ENCODE assay signal across 1 cellular context in the genomic region with DNA sequence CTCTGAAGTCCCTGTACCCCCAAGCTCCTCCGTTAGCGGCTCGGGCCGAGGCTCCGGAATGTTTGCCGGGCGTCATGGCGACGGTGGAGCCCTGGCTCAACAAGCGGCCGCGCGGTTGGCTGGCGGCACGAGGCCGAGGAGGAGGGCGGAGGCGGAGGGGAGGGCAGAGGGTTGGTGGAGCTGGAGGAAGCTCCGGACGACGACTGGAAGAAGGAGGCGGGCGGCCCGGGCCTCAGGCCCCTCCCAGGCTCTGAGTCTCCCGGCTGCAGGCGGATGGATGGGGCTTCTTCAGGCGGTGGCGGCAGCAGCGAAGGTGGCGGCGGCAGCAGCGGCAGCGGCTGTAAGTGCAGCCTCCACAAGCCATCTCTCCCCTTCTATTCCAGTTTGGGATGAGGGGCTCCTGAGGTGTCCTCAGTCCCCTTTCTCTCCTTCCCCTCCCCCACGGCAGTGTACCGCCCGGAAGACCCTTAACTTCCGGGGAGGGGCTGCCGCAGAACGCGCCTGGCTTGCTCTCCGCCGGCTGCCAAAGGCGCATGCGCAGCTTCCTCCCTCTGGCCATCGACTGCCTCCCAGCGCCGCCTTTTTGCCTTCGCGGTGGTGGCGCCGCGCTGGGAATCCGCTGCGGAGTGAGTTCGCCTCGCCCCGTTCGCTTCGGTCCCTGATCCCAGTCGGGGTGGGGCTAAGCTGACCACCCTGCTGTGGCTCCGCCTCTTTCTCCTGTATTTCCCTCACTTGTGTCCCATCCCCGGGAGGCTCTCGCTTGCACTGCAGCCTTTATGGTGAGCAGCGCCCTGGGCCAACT.
A peak's percentile ranks its signal among the peaks of the same experiment; 100 is the strongest.
TF ChIP-seq lines count a peak whose summit lies in the region.

A gene with protein sequence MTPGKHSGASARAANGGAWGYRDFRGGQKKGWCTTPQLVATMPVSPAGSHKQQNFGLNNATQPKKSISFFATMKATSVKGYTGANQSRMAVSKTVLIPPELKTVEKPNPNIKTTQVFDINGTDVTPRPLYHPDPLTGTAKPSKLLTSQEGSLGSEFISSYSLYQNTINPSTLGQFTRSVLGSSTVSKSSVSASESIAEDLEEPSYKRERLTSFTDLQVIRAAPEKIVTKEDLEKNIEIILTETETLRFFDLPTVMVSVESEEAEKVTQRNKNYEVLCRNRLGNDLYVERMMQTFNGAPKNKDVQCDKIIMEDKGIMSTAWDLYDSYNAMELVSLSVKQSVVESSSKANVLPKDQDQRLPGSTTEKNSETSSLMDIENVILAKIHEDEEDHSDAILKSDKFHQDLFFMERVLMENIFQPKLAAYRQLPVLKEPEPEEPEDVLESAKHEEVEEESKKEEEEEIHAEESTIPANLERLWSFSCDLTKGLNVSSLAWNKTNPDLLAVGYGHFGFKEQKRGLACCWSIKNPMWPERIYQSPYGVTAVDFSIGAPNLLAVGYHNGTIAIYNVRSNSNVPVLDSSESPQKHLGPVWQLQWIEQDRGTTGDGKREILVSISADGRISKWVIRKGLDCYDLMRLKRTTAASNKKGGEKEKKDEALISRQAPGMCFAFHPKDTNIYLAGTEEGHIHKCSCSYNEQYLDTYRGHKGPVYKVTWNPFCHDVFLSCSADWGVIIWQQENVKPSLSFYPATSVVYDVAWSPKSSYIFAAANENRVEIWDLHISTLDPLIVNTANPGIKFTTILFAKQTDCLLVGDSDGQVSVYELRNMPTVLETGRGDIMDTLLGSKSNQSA (minus strand): TSS at position 101 of the 802 bp plus-strand sequence. CDS start 25 bp downstream, at position 76.
MIER1 (plus strand) TSS at position 235 of the 802 bp plus-strand sequence; CDS start at position 274, 39 bp downstream.

TF ChIP-seq in HepG2, 621 proteins besides CTCF, POLR2A, EP300 and RAD21 (continued from another document and continues in another):
- no peak for TF ChIP-seq ZNF142 (CRISPR knock-in tag; IDR thresholded peaks at IDR 0.05)
- TF ChIP-seq SP5 (CRISPR knock-in tag; IDR thresholded peaks at IDR 0.05; ENCODE audit: borderline replicate concordance, low read depth): 0 out of 2 replicates have a peak, but pooled peaks have one; percentile 56
- TF ChIP-seq POGZ (CRISPR knock-in tag; IDR thresholded peaks at IDR 0.05): peak; percentile 64
- no peak for TF ChIP-seq SOX6 (IDR thresholded peaks at IDR 0.05)
- TF ChIP-seq SOX6 (CRISPR knock-in tag; IDR thresholded peaks at IDR 0.05): peak; percentile 66; the same call in 1 of the 2 replicates
- TF ChIP-seq IRF2 (CRISPR knock-in tag; IDR thresholded peaks at IDR 0.05): peak; percentile 88
- peak; percentile 47; the same call in 1 of the 2 replicates for TF ChIP-seq ZNF746 (CRISPR knock-in tag; IDR thresholded peaks at IDR 0.05)
- peak; percentile 54 for TF ChIP-seq YEATS4 (CRISPR knock-in tag; IDR thresholded peaks at IDR 0.05; ENCODE audit: borderline replicate concordance)
- TF ChIP-seq, protein P1, sequence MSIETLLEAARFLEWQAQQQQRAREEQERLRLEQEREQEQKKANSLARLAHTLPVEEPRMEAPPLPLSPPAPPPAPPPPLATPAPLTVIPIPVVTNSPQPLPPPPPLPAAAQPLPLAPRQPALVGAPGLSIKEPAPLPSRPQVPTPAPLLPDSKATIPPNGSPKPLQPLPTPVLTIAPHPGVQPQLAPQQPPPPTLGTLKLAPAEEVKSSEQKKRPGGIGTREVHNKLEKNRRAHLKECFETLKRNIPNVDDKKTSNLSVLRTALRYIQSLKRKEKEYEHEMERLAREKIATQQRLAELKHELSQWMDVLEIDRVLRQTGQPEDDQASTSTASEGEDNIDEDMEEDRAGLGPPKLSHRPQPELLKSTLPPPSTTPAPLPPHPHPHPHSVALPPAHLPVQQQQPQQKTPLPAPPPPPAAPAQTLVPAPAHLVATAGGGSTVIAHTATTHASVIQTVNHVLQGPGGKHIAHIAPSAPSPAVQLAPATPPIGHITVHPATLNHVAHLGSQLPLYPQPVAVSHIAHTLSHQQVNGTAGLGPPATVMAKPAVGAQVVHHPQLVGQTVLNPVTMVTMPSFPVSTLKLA (IDR thresholded peaks at IDR 0.05): peak; percentile 48; the same call in 1 of the 2 replicates
- no peak for TF ChIP-seq HDAC6 (IDR thresholded peaks at IDR 0.05; ENCODE audit: low read depth, low read length)
- peak; percentile 69; the same call in 1 of the 2 replicates for TF ChIP-seq HBP1 (CRISPR knock-in tag; IDR thresholded peaks at IDR 0.05; ENCODE audit: low read depth)
- TF ChIP-seq SALL2 (CRISPR knock-in tag; IDR thresholded peaks at IDR 0.05): 0 out of 2 replicates have a peak, but pooled peaks have one; percentile 25
- TF ChIP-seq HMGXB3 (CRISPR knock-in tag; IDR thresholded peaks at IDR 0.05; ENCODE audit: borderline replicate concordance): peak; percentile 100
- no peak; the same call in 1 of the 2 replicates for TF ChIP-seq ZSCAN21 (CRISPR knock-in tag; IDR thresholded peaks at IDR 0.05; ENCODE audit: borderline replicate concordance)
- 0 out of 2 replicates have a peak, but pooled peaks have one; percentile 34 for TF ChIP-seq NCOA1 (CRISPR knock-in tag; IDR thresholded peaks at IDR 0.05)
- TF ChIP-seq ZNF850 (CRISPR knock-in tag; conservative IDR thresholded peaks at IDR 0.05): no peak
- TF ChIP-seq ZNF558 (CRISPR knock-in tag; IDR thresholded peaks at IDR 0.05; ENCODE audit: borderline replicate concordance): peak; percentile 81; the same call in 1 of the 2 replicates
- peak; percentile 37 for TF ChIP-seq HNRNPK (IDR thresholded peaks at IDR 0.05; ENCODE audit: low read depth, low read length, poor library complexity, severe bottlenecking)
- TF ChIP-seq NFKB2 (CRISPR knock-in tag; IDR thresholded peaks at IDR 0.05; ENCODE audit: borderline replicate concordance): no peak; the same call in 1 of the 2 replicates
- 0 out of 2 replicates have a peak, but pooled peaks have one; percentile 37 for TF ChIP-seq ZNF878 (CRISPR knock-in tag; IDR thresholded peaks at IDR 0.05)
- no peak for TF ChIP-seq MAFF (IDR thresholded peaks at IDR 0.05; ENCODE audit: low read depth, low read length)
- TF ChIP-seq CAMTA2 (CRISPR knock-in tag; IDR thresholded peaks at IDR 0.05; ENCODE audit: borderline replicate concordance): no peak
- TF ChIP-seq TAF1 (CRISPR knock-in tag; IDR thresholded peaks at IDR 0.05): peak; percentile 85
- TF ChIP-seq, protein P2, sequence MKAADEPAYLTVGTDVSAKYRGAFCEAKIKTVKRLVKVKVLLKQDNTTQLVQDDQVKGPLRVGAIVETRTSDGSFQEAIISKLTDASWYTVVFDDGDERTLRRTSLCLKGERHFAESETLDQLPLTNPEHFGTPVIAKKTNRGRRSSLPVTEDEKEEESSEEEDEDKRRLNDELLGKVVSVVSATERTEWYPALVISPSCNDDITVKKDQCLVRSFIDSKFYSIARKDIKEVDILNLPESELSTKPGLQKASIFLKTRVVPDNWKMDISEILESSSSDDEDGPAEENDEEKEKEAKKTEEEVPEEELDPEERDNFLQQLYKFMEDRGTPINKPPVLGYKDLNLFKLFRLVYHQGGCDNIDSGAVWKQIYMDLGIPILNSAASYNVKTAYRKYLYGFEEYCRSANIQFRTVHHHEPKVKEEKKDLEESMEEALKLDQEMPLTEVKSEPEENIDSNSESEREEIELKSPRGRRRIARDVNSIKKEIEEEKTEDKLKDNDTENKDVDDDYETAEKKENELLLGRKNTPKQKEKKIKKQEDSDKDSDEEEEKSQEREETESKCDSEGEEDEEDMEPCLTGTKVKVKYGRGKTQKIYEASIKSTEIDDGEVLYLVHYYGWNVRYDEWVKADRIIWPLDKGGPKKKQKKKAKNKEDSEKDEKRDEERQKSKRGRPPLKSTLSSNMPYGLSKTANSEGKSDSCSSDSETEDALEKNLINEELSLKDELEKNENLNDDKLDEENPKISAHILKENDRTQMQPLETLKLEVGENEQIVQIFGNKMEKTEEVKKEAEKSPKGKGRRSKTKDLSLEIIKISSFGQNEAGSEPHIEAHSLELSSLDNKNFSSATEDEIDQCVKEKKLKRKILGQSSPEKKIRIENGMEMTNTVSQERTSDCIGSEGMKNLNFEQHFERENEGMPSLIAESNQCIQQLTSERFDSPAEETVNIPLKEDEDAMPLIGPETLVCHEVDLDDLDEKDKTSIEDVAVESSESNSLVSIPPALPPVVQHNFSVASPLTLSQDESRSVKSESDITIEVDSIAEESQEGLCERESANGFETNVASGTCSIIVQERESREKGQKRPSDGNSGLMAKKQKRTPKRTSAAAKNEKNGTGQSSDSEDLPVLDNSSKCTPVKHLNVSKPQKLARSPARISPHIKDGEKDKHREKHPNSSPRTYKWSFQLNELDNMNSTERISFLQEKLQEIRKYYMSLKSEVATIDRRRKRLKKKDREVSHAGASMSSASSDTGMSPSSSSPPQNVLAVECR (CRISPR knock-in tag; IDR thresholded peaks at IDR 0.05; ENCODE audit: borderline replicate concordance): peak; percentile 94
- peak; percentile 67; the same call in 1 of the 2 replicates for TF ChIP-seq REL (CRISPR knock-in tag; conservative IDR thresholded peaks at IDR 0.05)
- peak; percentile 86; the same call in 1 of the 2 replicates for TF ChIP-seq ZNF234 (CRISPR knock-in tag; conservative IDR thresholded peaks at IDR 0.05)
